In the genomic region with DNA sequence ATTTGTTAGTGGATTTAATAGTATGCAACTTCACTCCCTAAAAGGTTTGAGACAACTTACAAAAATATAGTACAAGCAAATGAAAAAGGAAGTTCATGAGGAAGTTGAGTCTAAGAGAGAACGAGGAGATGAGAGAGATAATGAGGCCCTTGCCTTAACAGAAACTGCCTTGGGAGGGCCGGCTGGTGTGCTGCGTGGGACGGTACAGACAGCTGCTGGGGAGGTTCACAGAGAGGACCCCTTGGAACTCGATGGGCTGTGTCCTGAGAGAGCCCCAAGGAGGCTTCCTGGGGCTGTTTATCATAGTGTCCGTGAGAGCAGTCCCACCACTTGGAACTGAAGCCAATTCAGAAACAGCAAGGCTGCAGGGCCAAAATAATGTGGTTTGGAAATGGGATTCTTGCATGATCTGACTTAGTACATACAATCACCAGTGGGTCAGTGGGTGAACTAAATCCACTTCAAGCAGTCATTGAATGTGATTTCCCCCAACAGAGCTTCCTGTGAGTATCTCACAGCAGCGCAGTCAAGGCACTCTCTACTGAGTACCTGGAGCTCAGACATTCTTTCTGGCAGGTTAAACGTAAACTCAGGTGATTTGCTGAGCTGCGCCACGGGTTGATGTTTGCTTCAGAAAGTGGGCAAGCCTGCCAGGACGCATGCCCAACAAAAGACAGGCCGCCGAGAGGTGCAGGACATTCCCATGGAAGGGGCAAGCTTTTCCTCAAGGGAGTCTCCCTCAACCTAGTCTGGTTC, we compare ENCODE assay signal across 12 cellular contexts.
DNase-seq lines count a peak whose midpoint lies in the region; ATAC-seq and TF ChIP-seq lines count a peak whose summit lies in the region.
"Had no signal": no experiment of that assay in that cellular context is flagged by ENCODE, and none has a peak within 500 bp of the region (broad histone marks: within the 10 kb centered on the region; RNA-seq: fewer than 3 reads in every experiment).

No MANE protein-coding gene starts in this region.

- H3K9me3 Mint-ChIP-seq in activated CD8-positive, alpha-beta T cell treated with anti-CD3 and anti-CD28 coated beads for 36 hours: no peaks in the 10 kb centered on the region

- H3K4me1 ChIP-seq in heart right ventricle (peaks cover 0 to 23% (median 3%) of the 10 kb centered on the region in 9 donors), ascending aorta (no peaks in the 10 kb centered on the region)
- H3K4me1 ChIP-seq: A549, body of pancreas had no signal

- DNase-seq in heart right ventricle (no peak), cardiac septum (ENCODE audit: low spot score) (no peak), NCI-H526 (lab: John Stamatoyannopoulos, UW) (no peak), ascending aorta (ENCODE audit: low spot score in 2 of 2) (no peak), NCI-H2227 treated with DMSO at 0.1 percent for 48 hours (lab: John Stamatoyannopoulos, UW) (no peak)
- peak; percentile 54 for DNase-seq in activated CD8-positive, alpha-beta T cell treated with anti-CD3 and anti-CD28 coated beads for 36 hours
- DNase-seq in stimulated activated CD4-positive, alpha-beta T cell treated with anti-CD3 and anti-CD28 coated beads, Interleukin-4, amount 100 ng/mL, for 24 hours: peak; percentile 27
- DNase-seq: HCEC 1CT, kidney glomerular epithelial cell had no signal

- H3K36me3 Mint-ChIP-seq in activated CD8-positive, alpha-beta T cell treated with anti-CD3 and anti-CD28 coated beads for 36 hours (ENCODE audit: low read depth): peaks cover 29% of the 10 kb centered on the region

- peak in 6 of 8 donors; percentile 18 to 48 (median 22) for ATAC-seq in heart right ventricle
- peak; percentile 60 for ATAC-seq in HG03565 (IDR thresholded peaks at IDR 0.05; ENCODE audit: unreplicated experiment)
- peak; percentile 81 for ATAC-seq in activated CD8-positive, alpha-beta T cell treated with anti-CD3 and anti-CD28 coated beads for 36 hours
- ATAC-seq: A549, body of pancreas had no signal

- H3K4me1 Mint-ChIP-seq in activated CD8-positive, alpha-beta T cell treated with anti-CD3 and anti-CD28 coated beads for 36 hours (ENCODE audit: low read depth): peaks cover 24% of the 10 kb centered on the region

- no peaks in the 10 kb centered on the region for H3K27me3 Mint-ChIP-seq in activated CD8-positive, alpha-beta T cell treated with anti-CD3 and anti-CD28 coated beads for 36 hours

- no peaks in the 10 kb centered on the region for H3K27me3 ChIP-seq in heart right ventricle
- no peaks in the 10 kb centered on the region for H3K27me3 ChIP-seq in ascending aorta
- H3K27me3 ChIP-seq: body of pancreas had no signal

- H3K4me3 Mint-ChIP-seq in activated CD8-positive, alpha-beta T cell treated with anti-CD3 and anti-CD28 coated beads for 36 hours: no peak overlapping the region

- peak overlapping the region; percentile 49 for H3K27ac Mint-ChIP-seq in activated CD8-positive, alpha-beta T cell treated with anti-CD3 and anti-CD28 coated beads for 36 hours

- intact Hi-C loops in heart right ventricle (cut with DNase I) (no loop called here), cardiac septum (cut with DNase I) (no loop called here), ascending aorta (cut with DNase I) (no loop called here)
- intact Hi-C loops in activated CD8-positive, alpha-beta T cell treated with anti-CD3 and anti-CD28 coated beads for 36 hours (cut with micrococcal nuclease): no loop called here

- POLR2A ChIA-PET in activated CD8-positive, alpha-beta T cell treated with anti-CD3 and anti-CD28 coated beads for 36 hours (lab: Charles Lee): no interaction called here

- H3K36me3 ChIP-seq in heart right ventricle: peaks cover 0 to 100% (median 47%) of the 10 kb centered on the region in 9 donors
- peaks cover 51 to 62% of the 10 kb centered on the region in 2 donors for H3K36me3 ChIP-seq in ascending aorta

- peak overlapping the region in 4 of 10 donors; percentile 26 to 31 (median 29) for H3K27ac ChIP-seq in heart right ventricle
- no peak overlapping the region for H3K27ac ChIP-seq in ascending aorta
- H3K27ac ChIP-seq: A549, body of pancreas had no signal

- CTCF ChIA-PET in activated CD8-positive, alpha-beta T cell treated with anti-CD3 and anti-CD28 coated beads for 36 hours (lab: Charles Lee): interaction anchor here (1.0 to 1.9 kb wide), 4 partner anchors 11 to 300 kb away, joined by 3 to 5 read pairs (median 4); no protein-coding TSS in a partner anchor

- TF ChIP-seq CTCF in heart right ventricle (IDR thresholded peaks at IDR 0.05) (no peak), ascending aorta (IDR thresholded peaks at IDR 0.05) (no peak)
- no peak for TF ChIP-seq CTCF in activated CD8-positive, alpha-beta T cell treated with anti-CD3 and anti-CD28 coated beads for 36 hours (IDR thresholded peaks at IDR 0.05)

- WGBS in heart right ventricle, 2 donors: 67 to 68% methylated on average over 13 of the region's 13 CpGs

- H3K9me3 ChIP-seq in heart right ventricle (no peaks in the 10 kb centered on the region), ascending aorta (no peaks in the 10 kb centered on the region)
- H3K9me3 ChIP-seq: A549, body of pancreas had no signal

- H3K4me3 ChIP-seq in heart right ventricle (no peak overlapping the region), ascending aorta (no peak overlapping the region)
- H3K4me3 ChIP-seq: A549, body of pancreas had no signal

Comparison
In these comparisons a context has a peak if more than half of its experiments do, and no peak if none do; other contexts are left out.
1. ATAC-seq: peak in every context shown above with its lines; median percentile 81 in activated CD8-positive, alpha-beta T cell treated with anti-CD3 and anti-CD28 coated beads for 36 hours; 60 in HG03565; 22 in heart right ventricle.
2. DNase-seq: peak in activated CD8-positive, alpha-beta T cell treated with anti-CD3 and anti-CD28 coated beads for 36 hours (single experiment) and stimulated activated CD4-positive, alpha-beta T cell treated with anti-CD3 and anti-CD28 coated beads, Interleukin-4, amount 100 ng/mL, for 24 hours (single experiment); none in heart right ventricle (0 of 2), cardiac septum (single experiment), NCI-H526 (0 of 2), ascending aorta (0 of 2) and NCI-H2227 treated with DMSO at 0.1 percent for 48 hours (single experiment).